ENCODE assay signal across 8 cellular contexts in the genomic region with DNA sequence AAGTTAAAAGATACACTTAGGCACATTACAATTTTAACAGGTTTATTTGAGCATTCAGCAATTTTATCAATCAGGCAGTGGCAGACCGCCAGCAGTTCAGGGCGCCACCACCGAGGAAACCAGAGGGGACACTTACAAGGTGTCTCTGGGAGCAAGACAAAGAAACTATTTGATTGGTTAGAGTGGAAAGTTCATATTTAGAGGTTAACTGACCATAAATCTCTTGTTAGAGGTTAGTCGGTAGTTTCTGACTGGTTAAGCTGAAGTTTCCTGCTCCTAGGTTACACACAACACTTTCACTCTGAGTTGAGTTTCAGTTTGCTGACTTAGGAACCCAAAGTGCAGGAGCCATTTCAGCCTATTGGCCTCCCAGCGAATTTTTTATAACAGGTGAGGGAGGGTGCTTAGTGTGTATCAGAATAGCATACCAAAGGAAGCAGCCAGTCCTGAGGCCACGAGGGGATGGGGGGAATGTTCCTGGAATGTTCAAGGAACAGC.
DNase-seq lines count a peak whose midpoint lies in the region; ATAC-seq and TF ChIP-seq lines count a peak whose summit lies in the region.

No MANE protein-coding gene starts in this region.

- ATAC-seq in GM18505 (IDR thresholded peaks at IDR 0.05; ENCODE audit: unreplicated experiment) (no peak), GM21576 (IDR thresholded peaks at IDR 0.05; ENCODE audit: unreplicated experiment) (peak; percentile 66), memory B cell (ENCODE audit: low read depth) (peak; percentile 26), GM21528 (IDR thresholded peaks at IDR 0.05; ENCODE audit: low FRiP score, unreplicated experiment) (no peak)

- peaks cover 37% of the 10 kb centered on the region for H3K4me1 Mint-ChIP-seq in memory B cell

- H3K36me3 Mint-ChIP-seq in memory B cell: peaks cover 8% of the 10 kb centered on the region

- peak; percentile 21 for TF ChIP-seq POLR2A in GM18505 (IDR thresholded peaks at IDR 0.05; ENCODE audit: borderline replicate concordance, extremely low read depth, insufficient read depth, insufficient read length)

- no peaks in the 10 kb centered on the region for H3K9me3 ChIP-seq in KOPT-K1 (ENCODE audit: insufficient read depth, low read length, poor library complexity, severe bottlenecking)

- peak overlapping the region; percentile 95 for H3K27ac Mint-ChIP-seq in memory B cell

- H3K4me3 Mint-ChIP-seq in memory B cell: peak overlapping the region; percentile 57

- no peaks in the 10 kb centered on the region for H3K9me3 Mint-ChIP-seq in memory B cell

- H3K27me3 Mint-ChIP-seq in memory B cell: no peaks in the 10 kb centered on the region

- H3K36me3 ChIP-seq in KOPT-K1 (ENCODE audit: insufficient read depth, low read length): no peaks in the 10 kb centered on the region

- H3K27ac ChIP-seq in KOPT-K1 (ENCODE audit: low read depth, low read length, poor library complexity, severe bottlenecking): peak overlapping the region; percentile 71

- DNase-seq in memory B cell (ENCODE audit: low spot score in 2 of 2): no peak
- DNase-seq in islet precursor cell: no peak
- DNase-seq in AG08396 (ENCODE audit: low spot score): no peak
- no peak for DNase-seq in kidney glomerular epithelial cell (lab: John Stamatoyannopoulos, UW)

Comparison
In these comparisons a context has a peak if more than half of its experiments do, and no peak if none do; other contexts are left out.
1. ATAC-seq: peak in GM21576 (single experiment) and memory B cell (single experiment); none in GM18505 (single experiment) and GM21528 (single experiment).